Comparison of ENCODE assay signal across 18 cellular contexts in the genomic region with DNA sequence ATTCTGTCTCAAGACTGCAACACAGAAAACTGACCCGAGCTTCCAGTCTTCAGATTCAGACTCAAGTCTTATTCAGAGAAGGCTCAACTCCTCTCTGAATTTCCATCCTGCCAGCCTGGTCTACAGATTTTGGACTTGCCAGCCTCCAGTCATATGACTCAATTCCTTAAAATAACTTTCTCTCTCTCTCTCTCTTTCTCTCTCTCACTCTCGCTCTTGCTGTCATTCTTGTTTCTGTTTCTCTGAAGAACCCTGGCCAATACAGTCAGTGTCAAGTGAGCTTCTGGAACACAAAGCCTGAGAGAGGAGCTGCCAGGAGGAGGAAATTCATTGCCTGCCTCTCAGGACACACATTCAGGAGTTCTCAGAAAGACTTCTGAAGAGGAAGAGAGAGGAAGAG.
A peak's percentile ranks its signal among the peaks of the same experiment; 100 is the strongest.
DNase-seq lines count a peak whose midpoint lies in the region; ATAC-seq lines count a peak whose summit lies in the region.
"Had no signal": no experiment of that assay in that cellular context is flagged by ENCODE, and none has a peak within 500 bp of the region (broad histone marks: within the 10 kb centered on the region; RNA-seq: fewer than 3 reads in every experiment).

No MANE protein-coding gene starts in this region.

- no peak overlapping the region for H2BK120ac ChIP-seq in mesenchymal stem cell (ENCODE audit: low read depth, low read length)

- H3K9ac ChIP-seq in mesenchymal stem cell (ENCODE audit: low read length), result no peak overlapping the region

- no peak overlapping the region for H2AFZ ChIP-seq in mesenchymal stem cell (ENCODE audit: low read depth, low read length)

- intact Hi-C loops in Right ventricle myocardium superior (cut with DNase I) (no loop called here), cardiac septum (cut with DNase I) (no loop called here)

- H2AK5ac ChIP-seq in mesenchymal stem cell (ENCODE audit: low read length, severe bottlenecking), result no peak overlapping the region

- 74% methylated on average over 1 of the region's 2 CpGs for WGBS in mesenchymal stem cell

- no peak overlapping the region for H2BK5ac ChIP-seq in mesenchymal stem cell (ENCODE audit: low read depth, low read length, poor library complexity, severe bottlenecking)

- no peak overlapping the region for H4K8ac ChIP-seq in mesenchymal stem cell (ENCODE audit: low read length)

- H3K79me1 ChIP-seq in mesenchymal stem cell (replicated peaks; ENCODE audit: low read length, poor library complexity, severe bottlenecking), result no peaks in the 10 kb centered on the region

- H3K4me3 ChIP-seq in mesenchymal stem cell (ENCODE audit: insufficient read depth in 1 of 2, low read depth in 1 of 2, low read length in 2 of 2), result no peak overlapping the region
- H3K4me3 ChIP-seq: spleen had no signal

- H3K27ac ChIP-seq in mesenchymal stem cell (ENCODE audit: low read length, poor library complexity, severe bottlenecking), result no peak overlapping the region
- H3K27ac ChIP-seq: neutrophil, spleen had no signal

- no peak overlapping the region for H2BK15ac ChIP-seq in mesenchymal stem cell (ENCODE audit: low read depth, poor library complexity, severe bottlenecking)

- no peaks in the 10 kb centered on the region for H3K4me1 ChIP-seq in mesenchymal stem cell (ENCODE audit: control insufficient read depth, insufficient read depth, low read depth, low read length)
- H3K4me1 ChIP-seq: spleen had no signal

- DNase-seq in Right ventricle myocardium superior (no peak), cardiac septum (ENCODE audit: low spot score) (no peak), mesenchymal stem cell (peak; percentile 23), superior temporal gyrus (ENCODE audit: extremely low spot score) (no peak)
- no peak for DNase-seq in activated CD8-positive, alpha-beta memory T cell treated with anti-CD3 and anti-CD28 coated beads for 24 hours
- no peak for DNase-seq in activated CD4-positive, alpha-beta T cell treated with anti-CD3 and anti-CD28 coated beads for 48 hours
- DNase-seq: 8988T; activated CD4-positive, alpha-beta memory T cell treated with anti-CD3 and anti-CD28 coated beads, Interleukin-2, amount 10 ng/mL, durations not matched to agents 7 days and 5 days; activated T-cell treated with anti-CD3 and anti-CD28 coated beads, Interleukin-2, amount 50 U/mL, for 24 hours; effector CD8-positive, alpha-beta T cell; HCEC 1CT; NCI-H1436; spleen had no signal

- ATAC-seq in Right ventricle myocardium superior (ENCODE audit: poor library complexity), result peak; percentile 88
- peak; percentile 61 for ATAC-seq in GM21528 (IDR thresholded peaks at IDR 0.05; ENCODE audit: low FRiP score, unreplicated experiment)
- ATAC-seq in HG03066 (IDR thresholded peaks at IDR 0.05; ENCODE audit: low read depth, unreplicated experiment), result peak; percentile 75
- ATAC-seq: esophagus mucosa, Panc1 had no signal

- no peaks in the 10 kb centered on the region for H3K9me3 ChIP-seq in mesenchymal stem cell (ENCODE audit: control insufficient read depth, low read length)
- H3K9me3 ChIP-seq: neutrophil, spleen had no signal

- H3K23ac ChIP-seq in mesenchymal stem cell (ENCODE audit: low read length in 2 of 2), result no peak overlapping the region

- H2BK12ac ChIP-seq in mesenchymal stem cell (ENCODE audit: low read length in 2 of 2), result no peak overlapping the region

- no peaks in the 10 kb centered on the region for H3K27me3 ChIP-seq in mesenchymal stem cell (ENCODE audit: control insufficient read depth in 1 of 2, insufficient read depth in 1 of 2, low read length in 2 of 2)
- H3K27me3 ChIP-seq: neutrophil, spleen had no signal

- no peak overlapping the region for H3K18ac ChIP-seq in mesenchymal stem cell (ENCODE audit: low read depth in 1 of 2, low read length in 2 of 2)

- no peak overlapping the region for H3K4me2 ChIP-seq in mesenchymal stem cell (ENCODE audit: low read length, poor library complexity, severe bottlenecking)

- H3K4ac ChIP-seq in mesenchymal stem cell (ENCODE audit: low read depth in 1 of 2, low read length in 2 of 2), result no peak overlapping the region

- no peak overlapping the region for H4K91ac ChIP-seq in mesenchymal stem cell (ENCODE audit: low read length)

- H3K36me3 ChIP-seq in mesenchymal stem cell (ENCODE audit: control insufficient read depth in 1 of 2, insufficient read depth in 2 of 2, low read depth in 1 of 2, low read length in 2 of 2), result no peaks in the 10 kb centered on the region
- H3K36me3 ChIP-seq: neutrophil, spleen had no signal

- H3K14ac ChIP-seq in mesenchymal stem cell (ENCODE audit: low read length in 2 of 2), result no peak overlapping the region
